Comparison of ENCODE assay signal across 8 cellular contexts in genomic region chr1:18901147-18901951, GRCh38. TPM values are rescaled to one million over a fixed set of nuclear protein-coding genes. Genes with fewer than 3 reads are reported as not detected.
A peak's percentile ranks its signal among the peaks of the same experiment; 100 is the strongest.
DNase-seq lines count a peak whose midpoint lies in the region; ATAC-seq, FAIRE-seq and TF ChIP-seq lines count a peak whose summit lies in the region.

No MANE protein-coding gene starts in this region.

- peaks cover 12% of the 10 kb centered on the region for H3K79me1 ChIP-seq in mesenchymal stem cell (replicated peaks; ENCODE audit: low read length, poor library complexity, severe bottlenecking)

- no peak overlapping the region for H2AFZ ChIP-seq in mesenchymal stem cell (ENCODE audit: low read depth, low read length)

- no peak overlapping the region for H3K23ac ChIP-seq in mesenchymal stem cell (ENCODE audit: low read length in 2 of 2)

- DNase-seq in heart left ventricle: no peak
- no peak for DNase-seq in cardiac septum (ENCODE audit: low spot score)
- no peak for DNase-seq in brain microvascular endothelial cell
- no peak for DNase-seq in mesenchymal stem cell
- DNase-seq in germinal center (ENCODE audit: low spot score): no peak
- DNase-seq in H54 (ENCODE audit: insufficient read length, low spot score): no peak
- no peak for DNase-seq in D721Med (ENCODE audit: insufficient read length, low spot score)

- ATAC-seq in heart left ventricle: no peak
- no peak for ATAC-seq in HG03378 (IDR thresholded peaks at IDR 0.05; ENCODE audit: unreplicated experiment)

- H3K36me3 ChIP-seq in heart left ventricle: peaks cover 0 to 8% (median 0%) of the 10 kb centered on the region in 9 donors
- H3K36me3 ChIP-seq in brain microvascular endothelial cell (replicated peaks): no peaks in the 10 kb centered on the region
- H3K36me3 ChIP-seq in mesenchymal stem cell (ENCODE audit: control insufficient read depth in 1 of 2, insufficient read depth in 2 of 2, low read depth in 1 of 2, low read length in 2 of 2): peaks cover 3 to 21% of the 10 kb centered on the region in 2 experiments

- FAIRE-seq in H54 (lab: Jason Lieb, UNC) (no peak), D721Med (lab: Jason Lieb, UNC) (no peak)

- H3K27me3 ChIP-seq in heart left ventricle (no peaks in the 10 kb centered on the region), brain microvascular endothelial cell (replicated peaks) (no peaks in the 10 kb centered on the region), mesenchymal stem cell (ENCODE audit: control insufficient read depth in 1 of 2, insufficient read depth in 1 of 2, low read length in 2 of 2) (no peaks in the 10 kb centered on the region)

- no peak for TF ChIP-seq POLR2A in heart left ventricle (IDR thresholded peaks at IDR 0.05)
- TF ChIP-seq POLR2A in H54 (IDR thresholded peaks at IDR 0.05; ENCODE audit: low read depth, low read length): no peak

- H3K27ac ChIP-seq in heart left ventricle (peak overlapping the region in 3 of 12 donors; percentile 89 to 95 (median 92)), brain microvascular endothelial cell (no peak overlapping the region), mesenchymal stem cell (ENCODE audit: low read length, poor library complexity, severe bottlenecking) (no peak overlapping the region)

- H3K9me3 ChIP-seq in heart left ventricle (no peaks in the 10 kb centered on the region), mesenchymal stem cell (ENCODE audit: control insufficient read depth, low read length) (no peaks in the 10 kb centered on the region)

- H3K18ac ChIP-seq in mesenchymal stem cell (ENCODE audit: low read depth in 1 of 2, low read length in 2 of 2): no peak overlapping the region

- TF ChIP-seq CTCF in heart left ventricle (IDR thresholded peaks at IDR 0.05): no peak
- no peak for TF ChIP-seq CTCF in brain microvascular endothelial cell (IDR thresholded peaks at IDR 0.05; ENCODE audit: low read depth, low read length, missing control alignments)
- no peak for TF ChIP-seq CTCF in D721Med (IDR thresholded peaks at IDR 0.05; ENCODE audit: insufficient read depth, missing control alignments)

- peak overlapping the region; percentile 95 for H3K9ac ChIP-seq in mesenchymal stem cell (ENCODE audit: low read length)

- intact Hi-C loops in heart left ventricle (cut with DNase I): loop anchor here in 5 of 10 donors (10.0 kb wide), 5 partner anchors 53 to 413 kb away; partner anchors contain the start of genes AKR7A2 (in 1 of the 5), IFFO2 (in 1 of the 5) and SLC66A1 (in 1 of the 5)
- intact Hi-C loops in cardiac septum (cut with DNase I): loop anchor here (10.0 kb wide), 1 partner anchor 313 kb away; the partner anchor contains the start of gene UBR4

- in situ Hi-C loops in brain microvascular endothelial cell (cut with HindIII; ENCODE audit: low pct_ligation_motif_present, low sequenced_read_pairs): loop anchor here (10.0 kb wide), 1 partner anchor 183 kb away; no protein-coding TSS in a partner anchor

- no peak overlapping the region for H2BK15ac ChIP-seq in mesenchymal stem cell (ENCODE audit: low read depth, poor library complexity, severe bottlenecking)

- no peak overlapping the region for H4K8ac ChIP-seq in mesenchymal stem cell (ENCODE audit: low read length)

- no peak overlapping the region for H2AK5ac ChIP-seq in mesenchymal stem cell (ENCODE audit: low read length, severe bottlenecking)

- H4K91ac ChIP-seq in mesenchymal stem cell (ENCODE audit: low read length): peak overlapping the region; percentile 63

- 48 to 60% (median 53%) methylated on average over 9 of the region's 9 CpGs for WGBS in heart left ventricle, 4 donors
- WGBS in mesenchymal stem cell: 61% methylated on average over 7 of the region's 9 CpGs

- no peak overlapping the region for H2BK5ac ChIP-seq in mesenchymal stem cell (ENCODE audit: low read depth, low read length, poor library complexity, severe bottlenecking)

- H2BK12ac ChIP-seq in mesenchymal stem cell (ENCODE audit: low read length in 2 of 2): no peak overlapping the region

- H3K4me2 ChIP-seq in mesenchymal stem cell (ENCODE audit: low read length, poor library complexity, severe bottlenecking): peak overlapping the region; percentile 97

- H3K4me1 ChIP-seq in heart left ventricle (peaks cover 0 to 24% (median 13%) of the 10 kb centered on the region in 12 donors), mesenchymal stem cell (ENCODE audit: control insufficient read depth, insufficient read depth, low read depth, low read length) (peaks cover 7% of the 10 kb centered on the region)

- H3K14ac ChIP-seq in mesenchymal stem cell (ENCODE audit: low read length in 2 of 2): no peak overlapping the region

- no peak overlapping the region for H2BK120ac ChIP-seq in mesenchymal stem cell (ENCODE audit: low read depth, low read length)

- H3K4ac ChIP-seq in mesenchymal stem cell (ENCODE audit: low read depth in 1 of 2, low read length in 2 of 2): no peak overlapping the region

- H3K4me3 ChIP-seq in heart left ventricle: peak overlapping the region in 10 of 12 donors; percentile 60 to 97 (median 85)
- peak overlapping the region; percentile 81 for H3K4me3 ChIP-seq in brain microvascular endothelial cell (ENCODE audit: low read depth, low read length)
- peak overlapping the region in 1 of 2 experiments; percentile 90 for H3K4me3 ChIP-seq in mesenchymal stem cell (ENCODE audit: insufficient read depth in 1 of 2, low read depth in 1 of 2, low read length in 2 of 2)

RNA-seq across cellular contexts. Expression of gene ALDH4A1, which starts 1.0 kb away (rescaled TPM):
- 10 to 100 TPM; 20.8 to 57.6 (median 30.6) TPM for total RNA-seq in heart left ventricle
- 10 to 100 TPM; 22.0 to 33.3 TPM for polyA plus RNA-seq in heart left ventricle
- total RNA-seq in cardiac septum: 50.3 TPM
- 7.7 TPM for polyA plus RNA-seq in mesenchymal stem cell (2013, experiment 1 of 2)
- 7.8 TPM for polyA plus RNA-seq in mesenchymal stem cell (2013, experiment 2 of 2)

RNA-seq across cellular contexts. Expression of gene TAS1R2, which starts 41.9 kb away (rescaled TPM):
- total RNA-seq in heart left ventricle (not detected), cardiac septum (not detected)
- not detected for polyA plus RNA-seq in heart left ventricle
- polyA plus RNA-seq in mesenchymal stem cell (2013, experiment 1 of 2): not detected
- polyA plus RNA-seq in mesenchymal stem cell (2013, experiment 2 of 2): not detected

RNA-seq across cellular contexts. Expression of gene IFFO2, which starts 55.1 kb away (rescaled TPM):
- total RNA-seq in heart left ventricle (1 to 10 TPM; 3.1 to 9.0 (median 5.3) TPM), cardiac septum (4.6 TPM)
- polyA plus RNA-seq in heart left ventricle: 1 to 10 TPM; 2.5 to 3.9 TPM
- 8.7 TPM for polyA plus RNA-seq in mesenchymal stem cell (2013, experiment 1 of 2)
- 8.3 TPM for polyA plus RNA-seq in mesenchymal stem cell (2013, experiment 2 of 2)
